ENCODE assay signal across 8 cellular contexts in genomic region chr17:63550816-63551639, GRCh38. TPM values are rescaled to one million over a fixed set of nuclear protein-coding genes. Genes with fewer than 3 reads are reported as not detected.
DNase-seq lines count a peak whose midpoint lies in the region; ATAC-seq and TF ChIP-seq lines count a peak whose summit lies in the region.

No MANE protein-coding gene starts in this region.

- peak; percentile 4 for ATAC-seq in HG03432 (IDR thresholded peaks at IDR 0.05; ENCODE audit: unreplicated experiment)
- no peak for ATAC-seq in central memory CD8-positive, alpha-beta T cell (replicated peaks; ENCODE audit: extremely low read depth, poor library complexity, severe bottlenecking)
- peak; percentile 27 for ATAC-seq in left lung

- H3K4me3 ChIP-seq in Peyer's patch, result peak overlapping the region; percentile 86 to 97 (median 90)
- H3K4me3 ChIP-seq in left lung, result peak overlapping the region; percentile 89 to 99
- peak overlapping the region; percentile 95 to 99 (median 97) for H3K4me3 ChIP-seq in subcutaneous abdominal adipose tissue (ENCODE audit: low read depth in 1 of 5, low read length in 5 of 5)

- no peak for TF ChIP-seq POLR2A in Peyer's patch (IDR thresholded peaks at IDR 0.05)

- TF ChIP-seq CTCF in Peyer's patch (IDR thresholded peaks at IDR 0.05), result no peak
- no peak for TF ChIP-seq CTCF in left lung (IDR thresholded peaks at IDR 0.05)

- H3K27ac ChIP-seq in Peyer's patch (peak overlapping the region; percentile 88 to 96 (median 92)), left lung (peak overlapping the region; percentile 87 to 97), subcutaneous abdominal adipose tissue (ENCODE audit: low read depth, low read length) (peak overlapping the region; percentile 94)

- peak overlapping the region; percentile 89 to 98 (median 97) for H3K9ac ChIP-seq in subcutaneous abdominal adipose tissue (ENCODE audit: low read length in 5 of 5)

- H3K4me3 Mint-ChIP-seq in activated CD4-positive, alpha-beta T cell treated with anti-CD3 and anti-CD28 coated beads, Interleukin-2, amount 10 ng/mL, durations not matched to agents 24 days and 14 days, result peak overlapping the region; percentile 87
- H3K4me3 Mint-ChIP-seq in central memory CD8-positive, alpha-beta T cell, result peak overlapping the region; percentile 97

- peak overlapping the region; percentile 93 for H3K27ac Mint-ChIP-seq in activated CD4-positive, alpha-beta T cell treated with anti-CD3 and anti-CD28 coated beads, Interleukin-2, amount 10 ng/mL, durations not matched to agents 24 days and 14 days
- peak overlapping the region; percentile 93 for H3K27ac Mint-ChIP-seq in central memory CD8-positive, alpha-beta T cell (ENCODE audit: low read depth)

- H3K4me1 ChIP-seq in Peyer's patch (peaks cover 0 to 45% (median 8%) of the 10 kb centered on the region in 4 donors), left lung (peaks cover 27 to 62% of the 10 kb centered on the region in 2 donors), subcutaneous abdominal adipose tissue (ENCODE audit: control insufficient read depth in 5 of 5, insufficient read depth in 5 of 5, low read length in 5 of 5) (peaks cover 1 to 36% (median 30%) of the 10 kb centered on the region in 5 donors)

- no peaks in the 10 kb centered on the region for H3K9me3 Mint-ChIP-seq in activated CD4-positive, alpha-beta T cell treated with anti-CD3 and anti-CD28 coated beads, Interleukin-2, amount 10 ng/mL, durations not matched to agents 24 days and 14 days
- no peaks in the 10 kb centered on the region for H3K9me3 Mint-ChIP-seq in central memory CD8-positive, alpha-beta T cell

- H3K27me3 ChIP-seq in Peyer's patch, result no peaks in the 10 kb centered on the region
- no peaks in the 10 kb centered on the region for H3K27me3 ChIP-seq in left lung
- H3K27me3 ChIP-seq in subcutaneous abdominal adipose tissue (ENCODE audit: control insufficient read depth in 5 of 5, insufficient read depth in 4 of 5, low read length in 5 of 5), result no peaks in the 10 kb centered on the region

- peaks cover 40% of the 10 kb centered on the region for H3K4me1 Mint-ChIP-seq in activated CD4-positive, alpha-beta T cell treated with anti-CD3 and anti-CD28 coated beads, Interleukin-2, amount 10 ng/mL, durations not matched to agents 24 days and 14 days
- H3K4me1 Mint-ChIP-seq in central memory CD8-positive, alpha-beta T cell, result peaks cover 53% of the 10 kb centered on the region

- intact Hi-C loops in activated CD4-positive, alpha-beta T cell treated with anti-CD3 and anti-CD28 coated beads, Interleukin-2, amount 10 ng/mL, durations not matched to agents 24 days and 14 days (cut with micrococcal nuclease), result loop anchor here (1.0 to 5.0 kb wide), 8 partner anchors 28 to 291 kb away; partner anchors contain the start of genes CYB561, FTSJ3, KCNH6 and MAP3K3
- intact Hi-C loops in left lung (cut with DNase I), result no loop called here

- H3K36me3 Mint-ChIP-seq in activated CD4-positive, alpha-beta T cell treated with anti-CD3 and anti-CD28 coated beads, Interleukin-2, amount 10 ng/mL, durations not matched to agents 24 days and 14 days (ENCODE audit: low read depth), result peaks cover 29% of the 10 kb centered on the region
- H3K36me3 Mint-ChIP-seq in central memory CD8-positive, alpha-beta T cell (ENCODE audit: insufficient read depth), result peaks cover 19% of the 10 kb centered on the region

- no peaks in the 10 kb centered on the region for H3K36me3 ChIP-seq in Peyer's patch
- H3K36me3 ChIP-seq in left lung, result no peaks in the 10 kb centered on the region
- no peaks in the 10 kb centered on the region for H3K36me3 ChIP-seq in subcutaneous abdominal adipose tissue (ENCODE audit: control insufficient read depth in 5 of 5, insufficient read depth in 5 of 5, low read length in 5 of 5)

- no peaks in the 10 kb centered on the region for H3K27me3 Mint-ChIP-seq in activated CD4-positive, alpha-beta T cell treated with anti-CD3 and anti-CD28 coated beads, Interleukin-2, amount 10 ng/mL, durations not matched to agents 24 days and 14 days
- H3K27me3 Mint-ChIP-seq in central memory CD8-positive, alpha-beta T cell, result no peaks in the 10 kb centered on the region

- H3K9me3 ChIP-seq in Peyer's patch, result no peaks in the 10 kb centered on the region
- H3K9me3 ChIP-seq in left lung, result no peaks in the 10 kb centered on the region
- H3K9me3 ChIP-seq in subcutaneous abdominal adipose tissue (ENCODE audit: control insufficient read depth in 5 of 5, low read length in 5 of 5), result no peaks in the 10 kb centered on the region

- DNase-seq in activated CD4-positive, alpha-beta T cell treated with anti-CD3 and anti-CD28 coated beads, Interleukin-2, amount 10 ng/mL, durations not matched to agents 24 days and 14 days, result no peak
- DNase-seq in activated CD4-positive, alpha-beta T cell treated with anti-CD3 and anti-CD28 coated beads, Interleukin-2, amount 50 U/mL, for 4 hours, result no peak
- DNase-seq in Peyer's patch (peak in 1 of 3 donors; percentile 28), left lung (peak; percentile 12 to 34), SKM-1 treated with dmso at 0.1 percent for 144 hours (lab: John Stamatoyannopoulos, UW; ENCODE audit: unreplicated experiment) (no peak)
- DNase-seq in central memory CD8-positive, alpha-beta T cell (ENCODE audit: low spot score in 2 of 2), result no peak

RNA-seq across cellular contexts. Expression of gene DCAF7, which starts 0.8 kb away (rescaled TPM):
- 113 and 115 TPM in 2 replicates for total RNA-seq in activated CD4-positive, alpha-beta T cell treated with anti-CD3 and anti-CD28 coated beads, Interleukin-2, amount 10 ng/mL, durations not matched to agents 24 days and 14 days
- 10 to 100 TPM; 32.2 to 65.3 (median 48.9) TPM for total RNA-seq in Peyer's patch
- 10 to 100 TPM; 83.7 to 86.0 TPM for total RNA-seq in left lung

RNA-seq across cellular contexts. Expression of gene KCNH6, which starts 27.9 kb away (rescaled TPM):
- total RNA-seq in activated CD4-positive, alpha-beta T cell treated with anti-CD3 and anti-CD28 coated beads, Interleukin-2, amount 10 ng/mL, durations not matched to agents 24 days and 14 days, result not detected in 2 replicates
- total RNA-seq in Peyer's patch, result 10 to 100 TPM in 3 of 4 donors, 1 to 10 TPM in 1; 3.3 to 78.6 (median 26.7) TPM
- under 1 TPM; 0.41 to 0.71 TPM for total RNA-seq in left lung

RNA-seq across cellular contexts. Expression of gene TACO1, which starts 49.7 kb away (rescaled TPM):
- 27.4 and 27.9 TPM in 2 replicates for total RNA-seq in activated CD4-positive, alpha-beta T cell treated with anti-CD3 and anti-CD28 coated beads, Interleukin-2, amount 10 ng/mL, durations not matched to agents 24 days and 14 days
- total RNA-seq in Peyer's patch, result 10 to 100 TPM; 12.4 to 38.7 (median 36.0) TPM
- total RNA-seq in left lung, result 10 to 100 TPM; 18.2 to 18.5 TPM

Comparison
In these comparisons a context has a peak if more than half of its experiments do, and no peak if none do; other contexts are left out.
1. DNase-seq: peak in left lung (2 of 2); none in activated CD4-positive, alpha-beta T cell treated with anti-CD3 and anti-CD28 coated beads, Interleukin-2, amount 10 ng/mL, durations not matched to agents 24 days and 14 days (single experiment), activated CD4-positive, alpha-beta T cell treated with anti-CD3 and anti-CD28 coated beads, Interleukin-2, amount 50 U/mL, for 4 hours (0 of 2), central memory CD8-positive, alpha-beta T cell (0 of 2) and SKM-1 treated with dmso at 0.1 percent for 144 hours (single experiment).
2. Peak in every context shown above with its lines, with median percentiles within 50 percentile points of each other: H3K27ac ChIP-seq and H3K4me3 ChIP-seq.